ENCODE assay signal across 12 cellular contexts in genomic region chr22:50308986-50309600, GRCh38. TPM values are rescaled to one million over a fixed set of nuclear protein-coding genes. Genes with fewer than 3 reads are reported as not detected.
A peak's percentile ranks its signal among the peaks of the same experiment; 100 is the strongest.
DNase-seq lines count a peak whose midpoint lies in the region; ATAC-seq and TF ChIP-seq lines count a peak whose summit lies in the region.
"Had no signal": no experiment of that assay in that cellular context is flagged by ENCODE, and none has a peak within 500 bp of the region (broad histone marks: within the 10 kb centered on the region; RNA-seq: fewer than 3 reads in every experiment).

No MANE protein-coding gene starts in this region.

- no peak for TF ChIP-seq CTCF in DOHH2 (IDR thresholded peaks at IDR 0.05; ENCODE audit: low read depth, low read length, poor library complexity, severe bottlenecking)
- TF ChIP-seq CTCF in right atrium auricular region (IDR thresholded peaks at IDR 0.05) = no peak

- H3K4me2 ChIP-seq in DOHH2 (ENCODE audit: low read length) = peak overlapping the region; percentile 80
- H3K4me2 ChIP-seq in skeletal muscle satellite cell (ENCODE audit: low read length) = peak overlapping the region; percentile 69

- H3K9ac ChIP-seq in SK-N-MC (ENCODE audit: insufficient read length) (no peak overlapping the region), skeletal muscle satellite cell (ENCODE audit: low read depth, low read length) (peak overlapping the region; percentile 52)

- H3F3A ChIP-seq in DOHH2 (ENCODE audit: control insufficient read depth, insufficient read depth) = peaks cover 30% of the 10 kb centered on the region

- H4K20me1 ChIP-seq in DOHH2 (ENCODE audit: control insufficient read depth, insufficient read depth, low read depth, low read length) = peaks cover 4% of the 10 kb centered on the region; the same call in 1 of the 2 replicates

- H3K27me3 ChIP-seq in DOHH2 (ENCODE audit: control insufficient read depth, low read length) (no peaks in the 10 kb centered on the region), right atrium auricular region (no peaks in the 10 kb centered on the region), skeletal muscle satellite cell (ENCODE audit: control insufficient read depth, insufficient read depth, low read length) (no peaks in the 10 kb centered on the region)

- H3K9me3 ChIP-seq in DOHH2 (ENCODE audit: control insufficient read depth, insufficient read depth, low read length) (no peaks in the 10 kb centered on the region), SK-N-MC (ENCODE audit: low read depth, low read length) (no peaks in the 10 kb centered on the region), right atrium auricular region (no peaks in the 10 kb centered on the region), skeletal muscle satellite cell (replicated peaks; ENCODE audit: low read length) (no peaks in the 10 kb centered on the region)

- H3K4me3 ChIP-seq in DOHH2 (ENCODE audit: low read length) (peak overlapping the region; percentile 57), SK-N-MC (no peak overlapping the region), right atrium auricular region (no peak overlapping the region), skeletal muscle satellite cell (ENCODE audit: low read length) (no peak overlapping the region)

- in situ Hi-C loops in KBM-7 (cut with MboI; ENCODE audit: low pct_unique_long_range_greater_than_20kb, low sequenced_read_pairs) = no loop called here

- no peak for ATAC-seq in GM19467 (IDR thresholded peaks at IDR 0.05; ENCODE audit: unreplicated experiment)

- H3K4me1 ChIP-seq in DOHH2 (ENCODE audit: control insufficient read depth, low read length) (peaks cover 77% of the 10 kb centered on the region), right atrium auricular region (peaks cover 0 to 54% of the 10 kb centered on the region in 2 donors), skeletal muscle satellite cell (ENCODE audit: control insufficient read depth, insufficient read depth, low read length) (peaks cover 34% of the 10 kb centered on the region)

- DNase-seq in SK-N-MC (ENCODE audit: low read depth, low spot score) (no peak), right atrium auricular region (ENCODE audit: low spot score) (no peak), SHP77 (lab: John Stamatoyannopoulos, UW) (no peak), KBM-7 (no peak)
- no peak for DNase-seq in activated CD4-positive, CD25-positive, alpha-beta regulatory T cell treated with anti-CD3 and anti-CD28 coated beads, Interleukin-2, amount 50 U/mL, for 72 hours
- DNase-seq: activated CD4-positive, alpha-beta T cell treated with anti-CD3 and anti-CD28 coated beads, Interleukin-2, amount 50 U/mL, for 1 hour; NCI-H146; occipital lobe had no signal

- H3K27ac ChIP-seq in DOHH2 (ENCODE audit: low read depth, low read length) = peak overlapping the region; percentile 79
- H3K27ac ChIP-seq in SK-N-MC = peak overlapping the region; percentile 44
- H3K27ac ChIP-seq in right atrium auricular region = peak overlapping the region; percentile 79 to 91
- H3K27ac ChIP-seq: epithelial cell of prostate had no signal

- peaks cover 37% of the 10 kb centered on the region for H3K79me2 ChIP-seq in DOHH2 (ENCODE audit: control insufficient read depth, low read length)

- no peaks in the 10 kb centered on the region for H3K9me2 ChIP-seq in DOHH2 (replicated peaks; ENCODE audit: control insufficient read depth, low read length)

- peaks cover 20% of the 10 kb centered on the region for H3K36me3 ChIP-seq in DOHH2 (ENCODE audit: control insufficient read depth, low read length)
- no peaks in the 10 kb centered on the region for H3K36me3 ChIP-seq in SK-N-MC (ENCODE audit: insufficient read depth, low read length)
- no peaks in the 10 kb centered on the region for H3K36me3 ChIP-seq in right atrium auricular region
- peaks cover 5% of the 10 kb centered on the region for H3K36me3 ChIP-seq in skeletal muscle satellite cell (ENCODE audit: insufficient read depth, low read length)

RNA-seq across cellular contexts. Expression of gene PLXNB2, which starts 1.6 kb away (rescaled TPM):
- total RNA-seq in right atrium auricular region = 10 to 100 TPM; 60.3 to 92.8 TPM
- 70.6 and 76.0 TPM in 2 replicates for total RNA-seq in skeletal muscle satellite cell (2012; rRNA removed)

RNA-seq across cellular contexts. Expression of gene DENND6B, which starts 17.7 kb away (rescaled TPM):
- 1 to 10 TPM in 1 of 2 donors, under 1 TPM in 1; 0.85 to 1.0 TPM for total RNA-seq in right atrium auricular region
- 0.44 and 1.0 TPM in 2 replicates for total RNA-seq in skeletal muscle satellite cell (2012; rRNA removed)

RNA-seq across cellular contexts. Expression of gene PPP6R2, which starts 34.0 kb away (rescaled TPM):
- 10 to 100 TPM; 45.2 to 54.8 TPM for total RNA-seq in right atrium auricular region
- 48.1 and 50.7 TPM in 2 replicates for total RNA-seq in skeletal muscle satellite cell (2012; rRNA removed)

RNA-seq across cellular contexts. Expression of gene MAPK11, which starts 38.9 kb away (rescaled TPM):
- total RNA-seq in right atrium auricular region = 1 to 10 TPM; 3.7 to 4.0 TPM
- total RNA-seq in skeletal muscle satellite cell (2012; rRNA removed) = 3.1 and 3.8 TPM in 2 replicates

RNA-seq across cellular contexts. Expression of gene MAPK12, which starts 47.6 kb away (rescaled TPM):
- total RNA-seq in right atrium auricular region = 10 to 100 TPM in 1 of 2 donors, 1 to 10 TPM in 1; 5.0 to 13.0 TPM
- 36.5 and 52.4 TPM in 2 replicates for total RNA-seq in skeletal muscle satellite cell (2012; rRNA removed)
